40 cellular contexts compared by ENCODE assay signal in the genomic region with DNA sequence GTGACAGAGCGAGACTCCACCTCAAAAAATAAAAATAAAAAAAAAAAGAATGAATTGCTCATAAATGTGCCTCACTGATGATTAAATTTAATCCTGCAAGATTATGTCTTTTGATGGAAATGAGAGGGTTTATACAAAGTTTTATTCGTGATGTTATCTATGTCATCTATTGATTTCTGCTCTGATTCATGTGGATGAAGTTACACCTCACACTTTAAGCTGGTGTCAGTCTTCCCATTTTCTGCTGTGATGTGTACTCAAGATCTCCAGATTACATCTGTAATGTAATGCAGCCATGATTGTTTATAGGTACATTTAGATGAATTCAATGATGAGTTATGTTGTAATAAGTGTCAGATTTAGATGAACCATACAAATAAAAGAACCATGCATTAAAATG. TPM values are rescaled to one million over a fixed set of nuclear protein-coding genes. Genes with fewer than 3 reads are reported as not detected.
"Had no signal": no experiment of that assay in that cellular context is flagged by ENCODE, and none has a peak within 500 bp of the region (broad histone marks: within the 10 kb centered on the region; RNA-seq: fewer than 3 reads in every experiment).

No MANE protein-coding gene starts in this region.

- H3K36me3 ChIP-seq: MG63 had no signal

- DNase-seq: Karpas-422, Kasumi-1, MG63, MM.1S, MV-4-11, NCI-H1048, NCI-H1092, NCI-H1092 treated with DMSO at 0.1 percent for 48 hours, NCI-H1105, NCI-H1105 treated with DMSO at 0.1 percent for 48 hours, NCI-H1417 treated with DMSO at 0.1 percent for 48 hours, NCI-H1436, NCI-H1436 treated with DMSO at 0.1 percent for 48 hours, NCI-H146, NCI-H1694, NCI-H1694 treated with DMSO at 0.1 percent for 48 hours, NCI-H187, NCI-H187 treated with DMSO at 0.1 percent for 48 hours, NCI-H1930, NCI-H2029, NCI-H2029 treated with DMSO at 0.1 percent for 48 hours, NCI-H2081, NCI-H2081 treated with DMSO at 0.1 percent for 48 hours, NCI-H2107, NCI-H2171, NCI-H2171 treated with DMSO at 0.1 percent for 48 hours, NCI-H2227 treated with DMSO at 0.1 percent for 48 hours, NCI-H226, NCI-H345, NCI-H446, NCI-H446 treated with DMSO at 0.1 percent for 48 hours, NCI-H510A, NCI-H510A treated with DMSO at 0.1 percent for 48 hours, NCI-H524, NCI-H524 treated with DMSO at 0.1 percent for 48 hours, NCI-H526 had no signal

- H3K9me3 ChIP-seq: MG63 had no signal

- H3K27me3 ChIP-seq: MG63 had no signal

- H3K4me3 ChIP-seq: MG63 had no signal

RNA-seq across cellular contexts. Expression of a gene that starts 34.2 kb away (rescaled TPM):
- total RNA-seq: LHCN-M2, M059J, MCF 10A, NCI-H460 had no signal
